Comparison of ENCODE assay signal across 15 cellular contexts in the genomic region with DNA sequence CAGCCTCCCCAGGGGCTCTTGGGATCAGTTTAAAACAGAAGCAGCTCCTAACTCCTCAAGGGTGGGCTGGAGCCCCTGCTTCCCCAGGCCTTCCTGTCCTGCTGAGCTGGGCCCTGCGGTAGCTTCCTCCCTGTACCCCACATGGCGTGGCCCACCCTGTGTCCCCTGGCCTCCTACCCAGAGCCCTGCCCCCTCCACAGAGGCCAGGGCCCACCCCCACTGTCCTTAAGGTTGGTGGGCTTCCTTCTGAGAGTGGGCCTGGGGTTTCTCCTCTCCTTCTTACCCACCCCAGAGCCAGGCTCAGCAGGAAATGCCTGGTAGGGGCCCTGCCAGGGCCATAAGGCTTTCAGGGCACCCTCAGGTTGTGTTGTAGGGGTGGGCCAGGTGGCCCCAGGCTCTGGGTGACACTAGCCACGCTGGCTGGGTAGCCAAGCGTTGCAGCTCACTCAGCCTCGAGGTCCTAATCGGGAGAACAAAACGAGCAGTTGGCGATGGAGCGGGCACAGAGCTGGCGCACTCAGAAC. TPM values are rescaled to one million over a fixed set of nuclear protein-coding genes. Genes with fewer than 3 reads are reported as not detected.
DNase-seq lines count a peak whose midpoint lies in the region; ATAC-seq lines count a peak whose summit lies in the region.
"Had no signal": no experiment of that assay in that cellular context is flagged by ENCODE, and none has a peak within 500 bp of the region (broad histone marks: within the 10 kb centered on the region; RNA-seq: fewer than 3 reads in every experiment).

No MANE protein-coding gene starts in this region.

- intact Hi-C loops in Right ventricle myocardium superior (cut with DNase I): no loop called here
- intact Hi-C loops in cardiac septum (cut with DNase I): no loop called here
- intact Hi-C loops in left ventricle myocardium superior (cut with micrococcal nuclease): no loop called here
- intact Hi-C loops in posterior vena cava (cut with DNase I): loop anchor here in 1 of 2 donors (10.0 kb wide), 1 partner anchor 50 kb away; no protein-coding TSS in a partner anchor

- no peak for ATAC-seq in Right ventricle myocardium superior (ENCODE audit: poor library complexity)
- ATAC-seq in left ventricle myocardium superior: no peak
- ATAC-seq in GM19463 (IDR thresholded peaks at IDR 0.05; ENCODE audit: unreplicated experiment): no peak
- no peak for ATAC-seq in GM21825 (IDR thresholded peaks at IDR 0.05; ENCODE audit: unreplicated experiment)

- peak; percentile 43 for DNase-seq in Right ventricle myocardium superior
- DNase-seq in cardiac septum (ENCODE audit: low spot score): no peak
- DNase-seq in left ventricle myocardium superior: peak; percentile 27
- peak; percentile 71 for DNase-seq in posterior vena cava (ENCODE audit: low spot score)
- no peak for DNase-seq in inferior parietal cortex (ENCODE audit: extremely low spot score)
- DNase-seq in activated CD4-positive, CD25-positive, alpha-beta regulatory T cell treated with anti-CD3 and anti-CD28 coated beads, Interleukin-2, amount 50 U/mL, for 72 hours: no peak
- DNase-seq: amniotic stem cell; C1 segment of cervical spinal cord; effector memory CD4-positive, alpha-beta T cell; immature natural killer cell; NCI-H1436; occipital lobe; stimulated activated CD4-positive, alpha-beta T cell treated with anti-CD3 and anti-CD28 coated beads, Interleukin-2, amount 100 ng/mL, for 24 hours had no signal

RNA-seq across cellular contexts. Expression of gene SH3BP2, which starts 11.6 kb away (rescaled TPM):
- total RNA-seq in Right ventricle myocardium superior (24.9 TPM), cardiac septum (19.1 TPM), left ventricle myocardium superior (25.6 TPM), posterior vena cava (10 to 100 TPM; 47.8 to 52.4 TPM)

RNA-seq across cellular contexts. Expression of gene ADD1, which starts 39.1 kb away (rescaled TPM):
- total RNA-seq in Right ventricle myocardium superior (217 TPM), cardiac septum (213 TPM), left ventricle myocardium superior (228 TPM), posterior vena cava (100 to 1,000 TPM; 297 to 327 TPM)

RNA-seq across cellular contexts. Expression of gene TNIP2, which starts 48.4 kb away (rescaled TPM):
- total RNA-seq in Right ventricle myocardium superior (25.9 TPM), cardiac septum (22.6 TPM), left ventricle myocardium superior (24.0 TPM), posterior vena cava (10 to 100 TPM; 25.4 to 29.2 TPM)

Comparison
In these comparisons a context has a peak if more than half of its experiments do, and no peak if none do; other contexts are left out.
1. DNase-seq: peak in Right ventricle myocardium superior (single experiment), left ventricle myocardium superior (single experiment) and posterior vena cava (single experiment); none in cardiac septum (single experiment), inferior parietal cortex (single experiment) and activated CD4-positive, CD25-positive, alpha-beta regulatory T cell treated with anti-CD3 and anti-CD28 coated beads, Interleukin-2, amount 50 U/mL, for 72 hours (single experiment).